In genomic region chrX:136260801-136261200, GRCh38 we compare ENCODE assay signal across 16 cellular contexts. TPM values are rescaled to one million over a fixed set of nuclear protein-coding genes. Genes with fewer than 3 reads are reported as not detected.
DNase-seq lines count a peak whose midpoint lies in the region; TF ChIP-seq lines count a peak whose summit lies in the region.
"Had no signal": no experiment of that assay in that cellular context is flagged by ENCODE, and none has a peak within 500 bp of the region (broad histone marks: within the 10 kb centered on the region; RNA-seq: fewer than 3 reads in every experiment).

No MANE protein-coding gene starts in this region.

- DNase-seq in AG04450 (ENCODE audit: low read depth, low spot score) (peak; percentile 48), HS-5 (ENCODE audit: low read depth) (peak; percentile 64), astrocyte of the spinal cord (ENCODE audit: low read depth, low spot score) (peak; percentile 75), glutamatergic neuron (no peak), AML-193 (lab: John Stamatoyannopoulos, UW) (no peak), retina (no peak), colonic mucosa (no peak), NCI-H187 (lab: John Stamatoyannopoulos, UW) (no peak)
- DNase-seq: C1 segment of cervical spinal cord; effector memory CD4-positive, alpha-beta T cell; NCI-H510A; SHP77 treated with DMSO at 0.1 percent for 48 hours; stimulated activated CD4-positive, alpha-beta T cell treated with anti-CD3 and anti-CD28 coated beads, Interleukin-2, amount 100 ng/mL, for 48 hours; stimulated activated naive CD4-positive, alpha-beta T cell had no signal

- H3K36me3 ChIP-seq in colonic mucosa: no peaks in the 10 kb centered on the region

- no peaks in the 10 kb centered on the region for H3K4me1 ChIP-seq in colonic mucosa

- peaks cover 1% of the 10 kb centered on the region for H3K9me3 Mint-ChIP-seq in glutamatergic neuron (ENCODE audit: unreplicated experiment)

- intact Hi-C loops in colonic mucosa (cut with DNase I): no loop called here

- no peak overlapping the region for H3K4me3 Mint-ChIP-seq in glutamatergic neuron (ENCODE audit: unreplicated experiment)
- H3K4me3 Mint-ChIP-seq: mesothelial cell of epicardium had no signal

- no peak overlapping the region for H3K9ac ChIP-seq in colonic mucosa (ENCODE audit: low read depth in 2 of 2, low read length in 2 of 2)

- TF ChIP-seq CTCF in AG04450 (IDR thresholded peaks at IDR 0.05; ENCODE audit: low read depth, low read length) (no peak), astrocyte of the spinal cord (IDR thresholded peaks at IDR 0.05; ENCODE audit: low read depth, low read length) (no peak), glutamatergic neuron (IDR thresholded peaks at IDR 0.05; ENCODE audit: partially characterized antibody, unreplicated experiment) (no peak), colonic mucosa (IDR thresholded peaks at IDR 0.05) (no peak)

- no peaks in the 10 kb centered on the region for H3K9me3 ChIP-seq in AG04450 (ENCODE audit: control insufficient read depth, insufficient read depth, low read length)
- no peaks in the 10 kb centered on the region for H3K9me3 ChIP-seq in colonic mucosa

- H3K4me3 ChIP-seq in AG04450 (ENCODE audit: low read depth, low read length) (no peak overlapping the region), astrocyte of the spinal cord (ENCODE audit: low read depth, low read length) (no peak overlapping the region), colonic mucosa (no peak overlapping the region)

- H3K27me3 Mint-ChIP-seq in glutamatergic neuron (ENCODE audit: unreplicated experiment): no peaks in the 10 kb centered on the region

- CTCF ChIA-PET in AG04450 (lab: Charles Lee): no interaction called here

- POLR2A ChIA-PET in AG04450 (lab: Yijun Ruan, JAX): no interaction called here

- in situ Hi-C loops in astrocyte of the spinal cord (cut with HindIII; ENCODE audit: low sequenced_read_pairs): no loop called here

- H3K27ac ChIP-seq in AG04450 (ENCODE audit: low read depth, low read length): peak overlapping the region; percentile 77
- no peak overlapping the region for H3K27ac ChIP-seq in colonic mucosa

- H3K27me3 ChIP-seq in AG04450 (ENCODE audit: control insufficient read depth, insufficient read depth, low read length) (no peaks in the 10 kb centered on the region), colonic mucosa (no peaks in the 10 kb centered on the region)

- peak overlapping the region; percentile 43 for H3K27ac Mint-ChIP-seq in glutamatergic neuron (ENCODE audit: unreplicated experiment)
- H3K27ac Mint-ChIP-seq: mesothelial cell of epicardium, progenitor cell of endocrine pancreas had no signal

- H3K36me3 Mint-ChIP-seq in glutamatergic neuron (ENCODE audit: unreplicated experiment): no peaks in the 10 kb centered on the region
- H3K36me3 Mint-ChIP-seq: mesothelial cell of epicardium had no signal

- H3K4me1 Mint-ChIP-seq in glutamatergic neuron (ENCODE audit: low read depth, unreplicated experiment): peaks cover 14% of the 10 kb centered on the region
- H3K4me1 Mint-ChIP-seq: mesothelial cell of epicardium had no signal

RNA-seq across cellular contexts. Expression of gene MAP7D3, which starts 9.6 kb away (rescaled TPM):
- 12.4 and 16.6 TPM in 2 replicates for polyA plus RNA-seq in AG04450 (2011; rRNA removed)
- polyA minus RNA-seq in AG04450 (2011; rRNA and poly(A)+ RNA removed): 14.7 and 17.3 TPM in 2 replicates
- total RNA-seq in glutamatergic neuron (ENCODE audit: unreplicated experiment) (4.6 TPM), colonic mucosa (1 to 10 TPM; 2.8 to 2.9 TPM)

RNA-seq across cellular contexts. Expression of gene ADGRG4, which starts 40.0 kb away (rescaled TPM):
- polyA plus RNA-seq in AG04450 (2011; rRNA removed): not detected in 2 replicates
- not detected in 2 replicates for polyA minus RNA-seq in AG04450 (2011; rRNA and poly(A)+ RNA removed)
- total RNA-seq in glutamatergic neuron (ENCODE audit: unreplicated experiment): not detected
- under 1 TPM in 1 of 2 donors, not detected in 1; 0.03 TPM for total RNA-seq in colonic mucosa
- total RNA-seq: mesothelial cell of epicardium had no signal

Comparison
In these comparisons a context has a peak if more than half of its experiments do, and no peak if none do; other contexts are left out.
1. DNase-seq: peak in AG04450 (single experiment), HS-5 (single experiment) and astrocyte of the spinal cord (single experiment); none in glutamatergic neuron (single experiment), AML-193 (0 of 2), retina (single experiment), colonic mucosa (single experiment) and NCI-H187 (0 of 2).